19 cellular contexts compared by ENCODE assay signal in the genomic region with DNA sequence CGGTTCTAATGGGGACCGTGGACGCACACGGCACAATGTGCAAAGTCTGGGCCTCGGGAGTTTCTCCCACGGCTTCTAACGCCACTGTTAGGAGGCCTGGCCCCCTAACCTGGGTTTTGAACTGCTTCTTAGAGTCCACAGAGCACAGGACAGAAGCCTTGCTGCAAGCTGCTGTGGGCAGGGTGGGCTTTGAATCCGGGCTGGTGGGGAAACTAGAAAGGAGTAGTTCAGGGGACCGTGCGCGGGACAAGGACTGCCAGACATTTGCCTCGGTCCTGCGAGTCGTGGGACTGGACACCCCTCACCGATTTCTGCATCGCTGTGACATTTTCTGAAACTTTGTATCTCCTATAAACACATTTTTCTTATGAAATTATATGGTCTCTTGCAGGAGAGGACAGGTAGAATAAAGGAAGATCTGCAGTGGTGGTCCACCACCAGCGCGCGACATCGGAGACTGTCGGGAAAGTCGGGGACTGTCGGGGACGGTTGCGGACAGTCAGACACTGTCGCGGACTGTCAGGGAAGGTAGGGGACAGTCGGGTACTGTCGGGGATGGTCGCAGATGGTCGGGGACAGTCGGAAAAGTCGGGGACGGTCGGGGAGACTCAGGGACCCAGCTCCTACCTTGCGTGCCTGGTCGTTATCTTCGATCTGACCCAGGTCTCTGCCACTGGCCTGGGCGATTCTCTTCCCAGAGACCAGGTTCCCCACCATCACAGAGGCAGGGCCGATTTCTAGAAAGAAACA.
DNase-seq lines count a peak whose midpoint lies in the region; ATAC-seq, FAIRE-seq and TF ChIP-seq lines count a peak whose summit lies in the region.
"Had no signal": no experiment of that assay in that cellular context is flagged by ENCODE, and none has a peak within 500 bp of the region (broad histone marks: within the 10 kb centered on the region; RNA-seq: fewer than 3 reads in every experiment).

No MANE protein-coding gene starts in this region.

- no peak for TF ChIP-seq RAD21 in K562 (CRISPR knock-in tag; conservative IDR thresholded peaks at IDR 0.05 in 1 of 2, IDR thresholded peaks at IDR 0.05 in 1 of 2)

- H2BK12ac ChIP-seq in H9 (ENCODE audit: insufficient read length, low read depth, low read length) (no peak overlapping the region), neuronal stem cell (ENCODE audit: low read length) (no peak overlapping the region)

- no peak overlapping the region for H2AFZ ChIP-seq in H9 (ENCODE audit: low read length)
- no peak overlapping the region for H2AFZ ChIP-seq in K562 (ENCODE audit: low read depth, low read length)
- H2AFZ ChIP-seq in neuronal stem cell (ENCODE audit: low read length): no peak overlapping the region

- H4K20me1 ChIP-seq in BLaER1 (no peaks in the 10 kb centered on the region), H9 (ENCODE audit: control insufficient read depth, insufficient read depth, insufficient read length) (no peaks in the 10 kb centered on the region), K562 (replicated peaks; ENCODE audit: control insufficient read depth, insufficient read depth, low read length) (peaks cover 8% of the 10 kb centered on the region; the same call in 1 of the 2 replicates)

- no peak for TF ChIP-seq CTCF in H9 (conservative IDR thresholded peaks at IDR 0.05)
- TF ChIP-seq CTCF in K562 (IDR thresholded peaks at IDR 0.05 in 2 of 3, conservative IDR thresholded peaks at IDR 0.05 in 1 of 3; ENCODE audit: insufficient read depth in 2 of 3, low read depth in 1 of 3, low read length in 3 of 3): no peak

- H3K9ac ChIP-seq in BLaER1 (no peak overlapping the region), H9 (ENCODE audit: extremely low read depth, insufficient read length, low read length) (no peak overlapping the region), K562 (ENCODE audit: insufficient read depth in 1 of 2, low read depth in 2 of 2, low read length in 2 of 2) (no peak overlapping the region), neuronal stem cell (ENCODE audit: low read depth, low read length, poor library complexity) (peak overlapping the region; percentile 26)

- WGBS in H9 (ENCODE audit: extremely low coverage, insufficient read length, low lambda C conversion rate): no CpG with 5 or more reads among the region's 40 CpGs
- 18% methylated on average over 39 of the region's 40 CpGs for WGBS in K562 (ENCODE audit: insufficient coverage, low coverage, missing lambda C conversion rate)
- no CpG with 5 or more reads among the region's 40 CpGs for WGBS in neuronal stem cell (ENCODE audit: extremely low coverage in 2 of 2, insufficient read length in 2 of 2, insufficient replicate concordance in 1 of 2), 2 donors

- H3K9me3 ChIP-seq in BLaER1 (no peaks in the 10 kb centered on the region), H9 (ENCODE audit: control insufficient read depth, low read depth, low read length) (no peaks in the 10 kb centered on the region), K562 (replicated peaks; ENCODE audit: control insufficient read depth, insufficient read depth, low read depth, low read length) (no peaks in the 10 kb centered on the region), neuronal stem cell (replicated peaks in 1 of 2; ENCODE audit: control insufficient read depth in 2 of 2, insufficient read depth in 1 of 2, low read depth in 1 of 2, low read length in 2 of 2) (no peaks in the 10 kb centered on the region)
- H3K9me3 ChIP-seq: BE2C, Caco-2 had no signal

- H4K5ac ChIP-seq in H9 (ENCODE audit: insufficient read length, low read depth, low read length): no peak overlapping the region

- no peak overlapping the region for H3K56ac ChIP-seq in H9 (ENCODE audit: insufficient read length, low read depth, low read length)

- no peaks in the 10 kb centered on the region; a peak in 1 of 4 replicates for H3K4me1 Mint-ChIP-seq in H9

- H3K27me3 ChIP-seq in BLaER1 (no peaks in the 10 kb centered on the region), H9 (ENCODE audit: insufficient read depth, low read length) (no peaks in the 10 kb centered on the region), K562 (ENCODE audit: control insufficient read depth in 2 of 2, insufficient read depth in 2 of 2, low read length in 2 of 2) (peaks cover 68 to 91% of the 10 kb centered on the region in 2 experiments), neuronal stem cell (ENCODE audit: control insufficient read depth in 3 of 3, insufficient read depth in 3 of 3, low read depth in 1 of 3, low read length in 3 of 3) (no peaks in the 10 kb centered on the region)
- H3K27me3 ChIP-seq: BE2C had no signal

- TF ChIP-seq POLR2A in K562 (conservative IDR thresholded peaks at IDR 0.05): no peak

- H4K91ac ChIP-seq in H9 (ENCODE audit: insufficient read length, low read depth, low read length) (no peak overlapping the region), neuronal stem cell (ENCODE audit: low read depth, low read length, poor library complexity) (no peak overlapping the region)

- no peaks in the 10 kb centered on the region for H3K9me1 ChIP-seq in K562 (ENCODE audit: control insufficient read depth, insufficient read depth, low read length)

- no peak overlapping the region for H3K4ac ChIP-seq in H9 (ENCODE audit: low read depth, low read length)
- H3K4ac ChIP-seq in neuronal stem cell (ENCODE audit: low read length): no peak overlapping the region

- H3K14ac ChIP-seq in H9 (ENCODE audit: insufficient read depth, low read length) (no peak overlapping the region), neuronal stem cell (ENCODE audit: low read length) (no peak overlapping the region)

- no peak overlapping the region for H2AK5ac ChIP-seq in H9 (ENCODE audit: insufficient read length, low read length)
- H2AK5ac ChIP-seq in neuronal stem cell (ENCODE audit: low read depth, low read length): no peak overlapping the region

- H3T11ph ChIP-seq in H9 (ENCODE audit: low read length): no peak overlapping the region

- H3K79me1 ChIP-seq in H9 (ENCODE audit: insufficient read depth, low read depth, low read length, poor library complexity, severe bottlenecking) (no peaks in the 10 kb centered on the region), neuronal stem cell (ENCODE audit: low read depth, low read length) (no peaks in the 10 kb centered on the region)

- in situ Hi-C loops in K562 (cut with MboI): no loop called here

- H3K79me2 ChIP-seq in H9 (ENCODE audit: insufficient read depth, low read length) (no peaks in the 10 kb centered on the region), K562 (ENCODE audit: control insufficient read depth, insufficient read depth, low read length) (no peaks in the 10 kb centered on the region)

- no peak overlapping the region for H2BK20ac ChIP-seq in H9 (ENCODE audit: low read depth, low read length, poor library complexity, severe bottlenecking)

- H3K4me3 ChIP-seq in BLaER1 (no peak overlapping the region), K562 (no peak overlapping the region), neuronal stem cell (ENCODE audit: low read length in 2 of 2) (no peak overlapping the region)

- H3K27ac Mint-ChIP-seq in H9: peak overlapping the region in 2 of 3 experiments; percentile 76 to 89; a peak in 4 of 7 replicates
- H3K27ac Mint-ChIP-seq: HFFc6 had no signal

- peaks cover 6 to 30% (median 26%) of the 10 kb centered on the region in 3 experiments; a peak in 6 of 7 replicates for H3K36me3 Mint-ChIP-seq in H9 (ENCODE audit: insufficient read depth in 1 of 3, low read depth in 3 of 3)

- no peaks in the 10 kb centered on the region for H3K9me3 Mint-ChIP-seq in H9
- H3K9me3 Mint-ChIP-seq: CD8-positive, alpha-beta memory T cell; HFFc6 had no signal

- H3K27ac ChIP-seq in BLaER1 (peak overlapping the region; percentile 22; the same call in 1 of the 2 replicates), H9 (ENCODE audit: insufficient read length, low read depth, low read length) (no peak overlapping the region), K562 (ENCODE audit: extremely low read depth, low read depth, low read length) (no peak overlapping the region), neuronal stem cell (replicated peaks; ENCODE audit: low read length) (no peak overlapping the region)

- H3K4me1 ChIP-seq in BLaER1 (peaks cover 19% of the 10 kb centered on the region), H9 (ENCODE audit: insufficient read depth, low read length) (no peaks in the 10 kb centered on the region), K562 (replicated peaks in 1 of 2; ENCODE audit: control insufficient read depth in 2 of 2, insufficient read depth in 2 of 2, low read length in 2 of 2) (no peaks in the 10 kb centered on the region), neuronal stem cell (ENCODE audit: control insufficient read depth in 2 of 2, insufficient read depth in 1 of 2, low read depth in 1 of 2, low read length in 2 of 2) (peaks cover 4 to 6% of the 10 kb centered on the region in 2 donors)
- H3K4me1 ChIP-seq: Caco-2 had no signal

- no peak overlapping the region for H2BK5ac ChIP-seq in H9 (ENCODE audit: insufficient read length, low read length)
- no peak overlapping the region for H2BK5ac ChIP-seq in neuronal stem cell (ENCODE audit: low read length)

- ATAC-seq in K562 (no peak), GM21786 (IDR thresholded peaks at IDR 0.05; ENCODE audit: unreplicated experiment) (no peak), HG02981 (IDR thresholded peaks at IDR 0.05; ENCODE audit: unreplicated experiment) (no peak)
- ATAC-seq: HepG2 had no signal

- H3K4me3 Mint-ChIP-seq in H9: no peak overlapping the region
- H3K4me3 Mint-ChIP-seq: CD8-positive, alpha-beta memory T cell; HFFc6 had no signal

- H4K8ac ChIP-seq in H9 (replicated peaks; ENCODE audit: insufficient read length, low read depth, low read length): no peak overlapping the region
- no peak overlapping the region for H4K8ac ChIP-seq in neuronal stem cell (ENCODE audit: low read depth, low read length)

- CTCF ChIA-PET in K562 (lab: Yijun Ruan, JAX; ENCODE audit: low intra/inter-chr PET ratio): no interaction called here

- H3K23ac ChIP-seq in H9 (ENCODE audit: insufficient read length, low read depth, low read length) (no peak overlapping the region), neuronal stem cell (ENCODE audit: low read depth, low read length, poor library complexity) (no peak overlapping the region)

- no peak for TF ChIP-seq EP300 in K562 (IDR thresholded peaks at IDR 0.05; ENCODE audit: low read length)

- H3K27me3 Mint-ChIP-seq in H9 (ENCODE audit: low read depth): no peaks in the 10 kb centered on the region

- H3K18ac ChIP-seq in H9 (ENCODE audit: insufficient read length, low read depth, low read length) (no peak overlapping the region), neuronal stem cell (ENCODE audit: low read length) (no peak overlapping the region)

- H3K4me2 ChIP-seq in BLaER1 (peak overlapping the region; percentile 51), H9 (ENCODE audit: insufficient read depth, insufficient read length, low read length) (no peak overlapping the region), K562 (ENCODE audit: insufficient read depth, low read length) (no peak overlapping the region), neuronal stem cell (ENCODE audit: insufficient read depth, low read length, poor library complexity, severe bottlenecking) (no peak overlapping the region)

- H2BK120ac ChIP-seq in H9 (ENCODE audit: low read depth, low read length, poor library complexity, severe bottlenecking) (no peak overlapping the region), neuronal stem cell (ENCODE audit: low read depth, low read length) (no peak overlapping the region)

- BruUV-seq in K562 (replicated peaks; lab: Mats Ljungman, UMichigan): no TSS peak

- no peaks in the 10 kb centered on the region for H3K23me2 ChIP-seq in H9 (ENCODE audit: insufficient read length, low read depth, low read length, poor library complexity, severe bottlenecking)

- peaks cover 83% of the 10 kb centered on the region for H3K36me3 ChIP-seq in BLaER1
- no peaks in the 10 kb centered on the region for H3K36me3 ChIP-seq in K562 (ENCODE audit: control insufficient read depth, insufficient read depth, low read length)
- H3K36me3 ChIP-seq in neuronal stem cell (replicated peaks in 1 of 2; ENCODE audit: control insufficient read depth in 2 of 2, insufficient read depth in 2 of 2, low read length in 2 of 2): peaks cover 31 to 93% of the 10 kb centered on the region in 2 donors
- H3K36me3 ChIP-seq: BE2C had no signal

- no peak overlapping the region for H2BK15ac ChIP-seq in H9 (ENCODE audit: low read depth, low read length)
- H2BK15ac ChIP-seq in neuronal stem cell (ENCODE audit: low read length): no peak overlapping the region

- no peak for FAIRE-seq in K562 (lab: Jason Lieb, UNC)
- FAIRE-seq: A204.1, GM12892, HepG2, HTR-8/SVneo had no signal

- no peak for DNase-seq in H9
- no peak for DNase-seq in K562 (ENCODE audit: extremely low read depth in 1 of 4, low spot score in 3 of 4)
- DNase-seq in neuronal stem cell (ENCODE audit: low spot score): no peak
- DNase-seq in GM19240 (ENCODE audit: insufficient read length, low spot score): no peak
- DNase-seq: BE2C; CD8-positive, alpha-beta memory T cell; DND-41; GDM1; GOT3; HCEC 1CT; HFFc6 had no signal

- intact Hi-C loops in K562 (cut with micrococcal nuclease): no loop called here

- POLR2A ChIA-PET in K562 (lab: Yijun Ruan, JAX): no interaction called here
